28 cellular contexts compared by ENCODE assay signal in the genomic region with DNA sequence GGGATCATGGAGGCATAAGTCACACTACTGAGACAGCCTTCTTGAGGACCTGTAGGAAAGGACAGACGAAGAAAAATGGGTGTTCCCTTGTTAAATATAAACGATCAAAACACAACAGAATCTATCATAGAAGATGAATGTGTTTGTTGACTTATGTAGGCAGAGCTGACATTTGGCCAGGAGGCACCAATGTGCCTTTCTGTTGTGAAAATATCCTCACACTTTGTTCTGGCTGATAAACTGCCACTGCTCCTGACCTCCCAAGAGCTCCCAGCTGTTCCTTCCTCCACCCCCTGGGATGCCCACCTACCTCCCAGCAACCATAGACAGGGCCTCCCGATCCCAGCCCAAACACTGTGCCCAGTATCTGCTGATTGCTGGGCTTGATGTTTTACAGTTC.
"Had no signal": no experiment of that assay in that cellular context is flagged by ENCODE, and none has a peak within 500 bp of the region (broad histone marks: within the 10 kb centered on the region; RNA-seq: fewer than 3 reads in every experiment).

No MANE protein-coding gene starts in this region.

- H3K4me3 ChIP-seq: adrenal gland, breast epithelium, MG63, Peyer's patch had no signal

- DNase-seq: activated CD4-positive, alpha-beta T cell treated with anti-CD3 and anti-CD28 coated beads for 48 hours; activated CD4-positive, alpha-beta T cell treated with anti-CD3 and anti-CD28 coated beads, Interleukin-2, amount 50 U/mL, for 4 hours; activated CD4-positive, CD25-positive, alpha-beta regulatory T cell treated with anti-CD3 and anti-CD28 coated beads, Interleukin-2, amount 50 U/mL, for 72 hours; activated CD8-positive, alpha-beta memory T cell treated with anti-CD3 and anti-CD28 coated beads, Interleukin-2, amount 50 U/mL, for 48 hours; activated CD8-positive, alpha-beta T cell treated with anti-CD3 and anti-CD28 coated beads, Interleukin-2, amount 10 ng/mL, durations not matched to agents 7 days and 5 days; activated naive CD4-positive, alpha-beta T cell treated with anti-CD3 and anti-CD28 coated beads, Interleukin-2, amount 50 U/mL, for 16 hours; activated naive CD8-positive, alpha-beta T cell treated with anti-CD3 and anti-CD28 coated beads, Interleukin-2, amount 10 ng/mL, durations not matched to agents 7 days and 5 days; activated T-cell treated with anti-CD3 and anti-CD28 coated beads, Interleukin-2, amount 50 U/mL, for 1 hour; adrenal gland; aorta; MG63; MV-4-11; NCI-H1092 treated with DMSO at 0.1 percent for 48 hours; NCI-H1417 treated with DMSO at 0.1 percent for 48 hours; NCI-H1694; NCI-H2029; NCI-H2107; NCI-H2171 treated with DMSO at 0.1 percent for 48 hours; NCI-H226; NCI-H526; NCI-H82; Peyer's patch; Right ventricle myocardium superior; T-helper 17 cell; T-helper 9 cell had no signal

- H3K36me3 ChIP-seq: adrenal gland, breast epithelium, MG63, Peyer's patch had no signal

- H3K4me1 ChIP-seq: adrenal gland, breast epithelium, Peyer's patch had no signal

- H3K27ac ChIP-seq: adrenal gland, breast epithelium, Peyer's patch, RWPE1 had no signal

- ATAC-seq: activated CD8-positive, alpha-beta T cell treated with anti-CD3 and anti-CD28 coated beads, Interleukin-2, amount 10 ng/mL, durations not matched to agents 7 days and 5 days; T-helper 17 cell; WTC11 had no signal

- H3K9me3 ChIP-seq: adrenal gland, breast epithelium, MG63, Peyer's patch had no signal

- H3K27me3 ChIP-seq: adrenal gland, breast epithelium, MG63, Peyer's patch had no signal
